In the genomic region with DNA sequence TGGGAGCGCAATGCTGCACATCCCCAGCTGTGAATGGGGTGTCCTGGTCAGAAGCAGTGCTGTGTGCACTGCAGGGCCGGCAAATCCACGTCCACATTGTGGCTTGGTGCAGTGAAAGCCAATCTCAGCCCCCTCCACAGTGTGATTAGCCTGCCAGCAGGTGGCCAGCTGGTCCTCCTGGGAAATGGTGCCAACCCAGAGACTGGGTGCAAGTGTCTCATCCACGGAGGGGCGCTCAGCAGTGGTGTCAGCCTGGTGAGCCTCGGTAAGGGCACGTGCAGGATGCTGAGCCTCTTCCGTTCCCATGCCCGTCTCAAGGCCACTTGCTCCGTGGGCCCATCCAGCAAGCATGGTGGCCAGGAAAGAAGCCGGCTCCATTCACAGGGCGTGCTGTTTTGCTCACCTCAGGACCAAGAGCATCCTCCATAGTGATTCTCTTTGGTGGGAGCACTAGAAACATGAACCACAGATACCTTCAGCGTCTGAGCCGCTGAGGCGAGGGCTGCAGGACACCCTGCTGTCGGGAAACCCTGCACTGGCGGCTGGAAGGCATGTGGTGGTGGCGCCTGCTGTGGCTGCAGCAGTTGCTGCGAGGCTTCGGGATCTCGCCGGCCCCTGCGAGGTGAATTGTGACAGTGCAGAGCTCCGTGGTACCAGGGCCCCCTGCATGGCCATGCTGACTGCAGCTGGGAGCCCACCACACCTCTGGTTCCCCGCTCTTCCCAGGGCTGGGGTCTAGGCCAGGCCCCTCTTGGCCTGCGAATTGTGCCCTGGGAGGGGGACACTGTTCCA, we compare ENCODE assay signal across 2 cellular contexts.
TF ChIP-seq lines count a peak whose summit lies in the region.

No MANE protein-coding gene starts in this region.

TF ChIP-seq in IMR-90, 13 proteins besides CTCF, POLR2A, EP300 and RAD21:
- TF ChIP-seq MAZ (IDR thresholded peaks at IDR 0.05; ENCODE audit: borderline replicate concordance, low read depth, low read length), result no peak
- TF ChIP-seq, protein P1, sequence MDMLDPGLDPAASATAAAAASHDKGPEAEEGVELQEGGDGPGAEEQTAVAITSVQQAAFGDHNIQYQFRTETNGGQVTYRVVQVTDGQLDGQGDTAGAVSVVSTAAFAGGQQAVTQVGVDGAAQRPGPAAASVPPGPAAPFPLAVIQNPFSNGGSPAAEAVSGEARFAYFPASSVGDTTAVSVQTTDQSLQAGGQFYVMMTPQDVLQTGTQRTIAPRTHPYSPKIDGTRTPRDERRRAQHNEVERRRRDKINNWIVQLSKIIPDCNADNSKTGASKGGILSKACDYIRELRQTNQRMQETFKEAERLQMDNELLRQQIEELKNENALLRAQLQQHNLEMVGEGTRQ (IDR thresholded peaks at IDR 0.05; ENCODE audit: low read depth, low read length), result no peak
- no peak for TF ChIP-seq MAFK (IDR thresholded peaks at IDR 0.05; ENCODE audit: low read depth, low read length)
- TF ChIP-seq BHLHE40 (IDR thresholded peaks at IDR 0.05; ENCODE audit: low read depth, low read length), result no peak
- no peak for TF ChIP-seq RFX5 (IDR thresholded peaks at IDR 0.05; ENCODE audit: low read depth, low read length)
- TF ChIP-seq CHD1 (IDR thresholded peaks at IDR 0.05; ENCODE audit: low read depth, low read length), result no peak
- no peak for TF ChIP-seq CEBPB (IDR thresholded peaks at IDR 0.05; ENCODE audit: low read depth, low read length)
- TF ChIP-seq MXI1 (IDR thresholded peaks at IDR 0.05; ENCODE audit: borderline replicate concordance, low read depth, low read length), result no peak
- no peak for TF ChIP-seq RCOR1 (IDR thresholded peaks at IDR 0.05; ENCODE audit: insufficient replicate concordance, low read length)
- no peak for TF ChIP-seq NFE2L2 (IDR thresholded peaks at IDR 0.05; ENCODE audit: low read depth, low read length)
- TF ChIP-seq, protein P2, sequence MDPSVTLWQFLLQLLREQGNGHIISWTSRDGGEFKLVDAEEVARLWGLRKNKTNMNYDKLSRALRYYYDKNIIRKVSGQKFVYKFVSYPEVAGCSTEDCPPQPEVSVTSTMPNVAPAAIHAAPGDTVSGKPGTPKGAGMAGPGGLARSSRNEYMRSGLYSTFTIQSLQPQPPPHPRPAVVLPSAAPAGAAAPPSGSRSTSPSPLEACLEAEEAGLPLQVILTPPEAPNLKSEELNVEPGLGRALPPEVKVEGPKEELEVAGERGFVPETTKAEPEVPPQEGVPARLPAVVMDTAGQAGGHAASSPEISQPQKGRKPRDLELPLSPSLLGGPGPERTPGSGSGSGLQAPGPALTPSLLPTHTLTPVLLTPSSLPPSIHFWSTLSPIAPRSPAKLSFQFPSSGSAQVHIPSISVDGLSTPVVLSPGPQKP (IDR thresholded peaks at IDR 0.05; ENCODE audit: borderline replicate concordance, low read depth, low read length), result no peak
- no peak for TF ChIP-seq SMC3 (IDR thresholded peaks at IDR 0.05; ENCODE audit: low read depth, low read length)
- TF ChIP-seq FOS (IDR thresholded peaks at IDR 0.05; ENCODE audit: low read depth, low read length), result no peak

TF ChIP-seq in H1, 55 proteins besides CTCF, POLR2A, EP300 and RAD21:
- no peak for TF ChIP-seq POU5F1 (IDR thresholded peaks at IDR 0.05; ENCODE audit: low read depth, low read length)
- TF ChIP-seq, protein P3, sequence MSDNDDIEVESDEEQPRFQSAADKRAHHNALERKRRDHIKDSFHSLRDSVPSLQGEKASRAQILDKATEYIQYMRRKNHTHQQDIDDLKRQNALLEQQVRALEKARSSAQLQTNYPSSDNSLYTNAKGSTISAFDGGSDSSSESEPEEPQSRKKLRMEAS (IDR thresholded peaks at IDR 0.05), result peak; percentile 11; the same call in 1 of the 2 replicates
